In the genomic region with DNA sequence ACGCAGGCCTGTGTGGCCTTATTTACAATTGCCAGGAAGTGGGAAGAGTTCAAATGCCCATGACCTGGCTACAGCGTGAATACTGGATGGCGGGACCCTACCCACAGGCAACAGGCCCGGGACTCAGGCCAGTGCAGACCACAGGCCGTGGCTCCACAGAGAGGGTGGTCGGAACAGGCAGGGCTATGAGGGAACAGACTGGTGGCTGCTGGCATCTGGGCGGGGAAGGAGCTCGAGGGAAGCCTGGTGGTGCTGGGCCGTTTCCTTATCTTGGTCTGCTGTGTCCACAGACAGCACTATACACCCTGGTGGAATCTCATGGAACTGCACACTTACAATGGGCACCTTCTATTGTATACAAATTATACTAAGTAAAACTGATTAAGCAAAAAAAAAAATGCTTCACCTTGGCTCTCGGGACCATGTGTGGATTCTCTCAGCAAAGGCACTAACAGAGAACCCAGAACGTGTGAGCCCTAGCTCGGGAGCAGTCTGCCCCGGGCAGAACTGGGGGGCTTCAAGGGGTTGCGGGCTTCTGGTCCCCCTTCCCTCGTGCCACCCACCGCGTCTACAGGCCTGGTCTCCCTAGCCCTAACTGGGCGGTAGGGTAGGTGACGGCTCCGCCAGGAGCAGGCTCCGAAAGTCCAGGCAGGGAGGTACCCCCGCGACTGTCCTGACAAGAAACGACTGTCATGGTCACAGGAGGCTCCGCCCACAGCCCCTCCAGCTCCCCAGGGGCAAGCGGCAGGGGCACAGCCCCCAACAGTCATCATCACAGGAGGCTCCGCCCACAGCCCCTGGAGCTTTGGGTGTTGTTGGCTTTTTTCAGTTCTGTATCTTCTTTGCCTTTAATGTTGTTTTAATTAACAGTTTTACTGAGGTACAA, we compare ENCODE assay signal across 7 cellular contexts. TPM values are rescaled to one million over a fixed set of nuclear protein-coding genes. Genes with fewer than 3 reads are reported as not detected.
DNase-seq lines count a peak whose midpoint lies in the region; ATAC-seq and TF ChIP-seq lines count a peak whose summit lies in the region.

No MANE protein-coding gene starts in this region.

- no peaks in the 10 kb centered on the region; the same call in 1 of the 2 replicates for H3K27me3 Mint-ChIP-seq in HFFc6 (ENCODE audit: insufficient read depth)

- DNase-seq in HFFc6 (peak; percentile 58), RPMI8226 (peak; percentile 76), dermis microvascular lymphatic vessel endothelial cell (ENCODE audit: low read depth in 2 of 2) (peak; percentile 43 to 83), medulla oblongata (ENCODE audit: extremely low spot score) (peak; percentile 85), uterus (no peak)

- H3K4me1 ChIP-seq in DOHH2 (ENCODE audit: control insufficient read depth, low read length) (peaks cover 6% of the 10 kb centered on the region), uterus (no peaks in the 10 kb centered on the region)

- no peaks in the 10 kb centered on the region for H4K20me1 ChIP-seq in DOHH2 (ENCODE audit: control insufficient read depth, insufficient read depth, low read depth, low read length)

- H3K27ac ChIP-seq in DOHH2 (ENCODE audit: low read depth, low read length): no peak overlapping the region
- no peak overlapping the region for H3K27ac ChIP-seq in uterus

- H3K9me3 ChIP-seq in DOHH2 (ENCODE audit: control insufficient read depth, insufficient read depth, low read length) (no peaks in the 10 kb centered on the region), uterus (no peaks in the 10 kb centered on the region)

- peak; percentile 59 for TF ChIP-seq CTCF in DOHH2 (IDR thresholded peaks at IDR 0.05; ENCODE audit: low read depth, low read length, poor library complexity, severe bottlenecking)
- TF ChIP-seq CTCF in HFFc6 (IDR thresholded peaks at IDR 0.05): peak; percentile 82
- peak; percentile 14 to 59 (median 22) for TF ChIP-seq CTCF in uterus (IDR thresholded peaks at IDR 0.05)

- H3K4me3 Mint-ChIP-seq in HFFc6: no peak overlapping the region

- H3K36me3 ChIP-seq in DOHH2 (ENCODE audit: control insufficient read depth, low read length) (no peaks in the 10 kb centered on the region), uterus (no peaks in the 10 kb centered on the region)

- H3F3A ChIP-seq in DOHH2 (ENCODE audit: control insufficient read depth, insufficient read depth): no peaks in the 10 kb centered on the region

- H3K9me2 ChIP-seq in DOHH2 (replicated peaks; ENCODE audit: control insufficient read depth, low read length): no peaks in the 10 kb centered on the region

- no peaks in the 10 kb centered on the region for H3K9me3 Mint-ChIP-seq in HFFc6

- no peak for ATAC-seq in HG03460 (IDR thresholded peaks at IDR 0.05; ENCODE audit: unreplicated experiment)

- no peaks in the 10 kb centered on the region for H3K36me3 Mint-ChIP-seq in HFFc6 (ENCODE audit: low read depth)

- no peaks in the 10 kb centered on the region for H3K79me2 ChIP-seq in DOHH2 (ENCODE audit: control insufficient read depth, low read length)

- no peak overlapping the region for H3K4me3 ChIP-seq in DOHH2 (ENCODE audit: low read length)
- no peak overlapping the region for H3K4me3 ChIP-seq in uterus

- intact Hi-C loops in uterus (cut with DNase I; ENCODE audit: low total_unique reads): no loop called here

- no peak overlapping the region for H3K4me2 ChIP-seq in DOHH2 (ENCODE audit: low read length)

- H3K27ac Mint-ChIP-seq in HFFc6: no peak overlapping the region

- no peaks in the 10 kb centered on the region for H3K4me1 Mint-ChIP-seq in HFFc6 (ENCODE audit: low read depth)

- TF ChIP-seq POLR2A in uterus (IDR thresholded peaks at IDR 0.05): no peak

- H3K27me3 ChIP-seq in DOHH2 (ENCODE audit: control insufficient read depth, low read length): no peaks in the 10 kb centered on the region
- H3K27me3 ChIP-seq in uterus: no peaks in the 10 kb centered on the region

RNA-seq across cellular contexts. Expression of gene CEP131, which starts 21.8 kb away (rescaled TPM):
- total RNA-seq in HFFc6 (2021; fragmentation: NEBNext Ultra II Directional; extraction: Animal tissue kit (Norgen Biotek cat#: 25700)): 10 to 100 TPM in 4 of 6 experiments, 1 to 10 TPM in 2; 8.3 to 13.2 (median 10.7) TPM
- total RNA-seq in dermis microvascular lymphatic vessel endothelial cell: 6.2 and 8.1 TPM in 2 replicates
- 10 to 100 TPM in 2 of 4 donors, 1 to 10 TPM in 2; 2.9 to 13.3 (median 10.0) TPM for total RNA-seq in uterus

RNA-seq across cellular contexts. Expression of gene AATK, which starts 34.9 kb away (rescaled TPM):
- under 1 TPM; 0.15 to 0.59 (median 0.38) TPM for total RNA-seq in HFFc6 (2021; fragmentation: NEBNext Ultra II Directional; extraction: Animal tissue kit (Norgen Biotek cat#: 25700))
- 1.5 and 2.9 TPM in 2 replicates for total RNA-seq in dermis microvascular lymphatic vessel endothelial cell
- total RNA-seq in uterus: 1 to 10 TPM in 2 of 4 donors, under 1 TPM in 2; 0.51 to 5.9 (median 3.0) TPM

RNA-seq across cellular contexts. Expression of gene PVALEF, which starts 35.6 kb away (rescaled TPM):
- not detected for total RNA-seq in HFFc6 (2021; fragmentation: NEBNext Ultra II Directional; extraction: Animal tissue kit (Norgen Biotek cat#: 25700))
- total RNA-seq in dermis microvascular lymphatic vessel endothelial cell (not detected in 2 replicates), uterus (not detected)

RNA-seq across cellular contexts. Expression of gene TEPSIN, which starts 37.9 kb away (rescaled TPM):
- 10 to 100 TPM; 16.2 to 22.5 (median 19.0) TPM for total RNA-seq in HFFc6 (2021; fragmentation: NEBNext Ultra II Directional; extraction: Animal tissue kit (Norgen Biotek cat#: 25700))
- total RNA-seq in dermis microvascular lymphatic vessel endothelial cell: 6.5 and 9.2 TPM in 2 replicates
- total RNA-seq in uterus: 10 to 100 TPM in 2 of 4 donors, 1 to 10 TPM in 1, not detected in 1; 6.4 to 31.2 (median 22.6) TPM

RNA-seq across cellular contexts. Expression of gene NDUFAF8, which starts 38.2 kb away (rescaled TPM):
- 100 to 1,000 TPM in 1 of 6 experiments, 10 to 100 TPM in 5; 67.0 to 103 (median 87.9) TPM for total RNA-seq in HFFc6 (2021; fragmentation: NEBNext Ultra II Directional; extraction: Animal tissue kit (Norgen Biotek cat#: 25700))
- total RNA-seq in dermis microvascular lymphatic vessel endothelial cell: 14.9 and 23.0 TPM in 2 replicates
- 10 to 100 TPM in 1 of 4 donors, 1 to 10 TPM in 3; 1.8 to 31.9 (median 6.7) TPM for total RNA-seq in uterus

Comparison
In these comparisons a context has a peak if more than half of its experiments do, and no peak if none do; other contexts are left out.
1. CTCF ChIP-seq: peak in every context shown above with its lines; median percentile 82 in HFFc6; 59 in DOHH2; 22 in uterus.
2. DNase-seq: peak in HFFc6 (single experiment), RPMI8226 (single experiment), dermis microvascular lymphatic vessel endothelial cell (2 of 2) and medulla oblongata (single experiment); none in uterus (0 of 2).